1 cellular context compared by ENCODE assay signal in genomic region chr1:26279598-26280332, GRCh38.
TF ChIP-seq lines count a peak whose summit lies in the region.

Gene SH3BGRL3, plus strand, starts transcription at chr1:26280086. Its CDS starts 70 bp downstream, at chr1:26280156.

TF ChIP-seq in HepG2, 621 proteins besides CTCF, POLR2A, EP300 and RAD21 (continued from another document and continues in another):
- TF ChIP-seq ZBTB34 (CRISPR knock-in tag; IDR thresholded peaks at IDR 0.05) = peak; percentile 19; the same call in 1 of the 2 replicates
- no peak for TF ChIP-seq ZNF335 (CRISPR knock-in tag; IDR thresholded peaks at IDR 0.05)
- TF ChIP-seq ZNF747 (CRISPR knock-in tag; IDR thresholded peaks at IDR 0.05; ENCODE audit: borderline replicate concordance) = peak; percentile 35; the same call in 1 of the 2 replicates
- TF ChIP-seq ZNF878 (CRISPR knock-in tag; IDR thresholded peaks at IDR 0.05) = no peak
- no peak; the same call in 1 of the 2 replicates for TF ChIP-seq FOXA3 (CRISPR knock-in tag; IDR thresholded peaks at IDR 0.05)
- TF ChIP-seq HOXA9 (CRISPR knock-in tag; IDR thresholded peaks at IDR 0.05; ENCODE audit: borderline replicate concordance) = 0 out of 2 replicates have a peak, but pooled peaks have one; percentile 24
- no peak for TF ChIP-seq ZFAT (CRISPR knock-in tag; conservative IDR thresholded peaks at IDR 0.05)
- TF ChIP-seq, protein P1, sequence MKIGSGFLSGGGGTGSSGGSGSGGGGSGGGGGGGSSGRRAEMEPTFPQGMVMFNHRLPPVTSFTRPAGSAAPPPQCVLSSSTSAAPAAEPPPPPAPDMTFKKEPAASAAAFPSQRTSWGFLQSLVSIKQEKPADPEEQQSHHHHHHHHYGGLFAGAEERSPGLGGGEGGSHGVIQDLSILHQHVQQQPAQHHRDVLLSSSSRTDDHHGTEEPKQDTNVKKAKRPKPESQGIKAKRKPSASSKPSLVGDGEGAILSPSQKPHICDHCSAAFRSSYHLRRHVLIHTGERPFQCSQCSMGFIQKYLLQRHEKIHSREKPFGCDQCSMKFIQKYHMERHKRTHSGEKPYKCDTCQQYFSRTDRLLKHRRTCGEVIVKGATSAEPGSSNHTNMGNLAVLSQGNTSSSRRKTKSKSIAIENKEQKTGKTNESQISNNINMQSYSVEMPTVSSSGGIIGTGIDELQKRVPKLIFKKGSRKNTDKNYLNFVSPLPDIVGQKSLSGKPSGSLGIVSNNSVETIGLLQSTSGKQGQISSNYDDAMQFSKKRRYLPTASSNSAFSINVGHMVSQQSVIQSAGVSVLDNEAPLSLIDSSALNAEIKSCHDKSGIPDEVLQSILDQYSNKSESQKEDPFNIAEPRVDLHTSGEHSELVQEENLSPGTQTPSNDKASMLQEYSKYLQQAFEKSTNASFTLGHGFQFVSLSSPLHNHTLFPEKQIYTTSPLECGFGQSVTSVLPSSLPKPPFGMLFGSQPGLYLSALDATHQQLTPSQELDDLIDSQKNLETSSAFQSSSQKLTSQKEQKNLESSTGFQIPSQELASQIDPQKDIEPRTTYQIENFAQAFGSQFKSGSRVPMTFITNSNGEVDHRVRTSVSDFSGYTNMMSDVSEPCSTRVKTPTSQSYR (CRISPR knock-in tag; IDR thresholded peaks at IDR 0.05; ENCODE audit: borderline replicate concordance) = peak; percentile 63; the same call in 1 of the 2 replicates
- peak; percentile 69; the same call in 1 of the 2 replicates for TF ChIP-seq ZNF646 (CRISPR knock-in tag; IDR thresholded peaks at IDR 0.05)
- TF ChIP-seq ZNF430 (CRISPR knock-in tag; IDR thresholded peaks at IDR 0.05) = peak; percentile 64; the same call in 1 of the 2 replicates
- no peak for TF ChIP-seq HNRNPH1 (optimal IDR thresholded peaks at IDR 0.05; ENCODE audit: low read depth, low read length)
- TF ChIP-seq, protein P2, sequence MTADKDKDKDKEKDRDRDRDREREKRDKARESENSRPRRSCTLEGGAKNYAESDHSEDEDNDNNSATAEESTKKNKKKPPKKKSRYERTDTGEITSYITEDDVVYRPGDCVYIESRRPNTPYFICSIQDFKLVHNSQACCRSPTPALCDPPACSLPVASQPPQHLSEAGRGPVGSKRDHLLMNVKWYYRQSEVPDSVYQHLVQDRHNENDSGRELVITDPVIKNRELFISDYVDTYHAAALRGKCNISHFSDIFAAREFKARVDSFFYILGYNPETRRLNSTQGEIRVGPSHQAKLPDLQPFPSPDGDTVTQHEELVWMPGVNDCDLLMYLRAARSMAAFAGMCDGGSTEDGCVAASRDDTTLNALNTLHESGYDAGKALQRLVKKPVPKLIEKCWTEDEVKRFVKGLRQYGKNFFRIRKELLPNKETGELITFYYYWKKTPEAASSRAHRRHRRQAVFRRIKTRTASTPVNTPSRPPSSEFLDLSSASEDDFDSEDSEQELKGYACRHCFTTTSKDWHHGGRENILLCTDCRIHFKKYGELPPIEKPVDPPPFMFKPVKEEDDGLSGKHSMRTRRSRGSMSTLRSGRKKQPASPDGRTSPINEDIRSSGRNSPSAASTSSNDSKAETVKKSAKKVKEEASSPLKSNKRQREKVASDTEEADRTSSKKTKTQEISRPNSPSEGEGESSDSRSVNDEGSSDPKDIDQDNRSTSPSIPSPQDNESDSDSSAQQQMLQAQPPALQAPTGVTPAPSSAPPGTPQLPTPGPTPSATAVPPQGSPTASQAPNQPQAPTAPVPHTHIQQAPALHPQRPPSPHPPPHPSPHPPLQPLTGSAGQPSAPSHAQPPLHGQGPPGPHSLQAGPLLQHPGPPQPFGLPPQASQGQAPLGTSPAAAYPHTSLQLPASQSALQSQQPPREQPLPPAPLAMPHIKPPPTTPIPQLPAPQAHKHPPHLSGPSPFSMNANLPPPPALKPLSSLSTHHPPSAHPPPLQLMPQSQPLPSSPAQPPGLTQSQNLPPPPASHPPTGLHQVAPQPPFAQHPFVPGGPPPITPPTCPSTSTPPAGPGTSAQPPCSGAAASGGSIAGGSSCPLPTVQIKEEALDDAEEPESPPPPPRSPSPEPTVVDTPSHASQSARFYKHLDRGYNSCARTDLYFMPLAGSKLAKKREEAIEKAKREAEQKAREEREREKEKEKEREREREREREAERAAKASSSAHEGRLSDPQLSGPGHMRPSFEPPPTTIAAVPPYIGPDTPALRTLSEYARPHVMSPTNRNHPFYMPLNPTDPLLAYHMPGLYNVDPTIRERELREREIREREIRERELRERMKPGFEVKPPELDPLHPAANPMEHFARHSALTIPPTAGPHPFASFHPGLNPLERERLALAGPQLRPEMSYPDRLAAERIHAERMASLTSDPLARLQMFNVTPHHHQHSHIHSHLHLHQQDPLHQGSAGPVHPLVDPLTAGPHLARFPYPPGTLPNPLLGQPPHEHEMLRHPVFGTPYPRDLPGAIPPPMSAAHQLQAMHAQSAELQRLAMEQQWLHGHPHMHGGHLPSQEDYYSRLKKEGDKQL (CRISPR knock-in tag; IDR thresholded peaks at IDR 0.05; ENCODE audit: low read depth) = no peak
- TF ChIP-seq, protein P3, sequence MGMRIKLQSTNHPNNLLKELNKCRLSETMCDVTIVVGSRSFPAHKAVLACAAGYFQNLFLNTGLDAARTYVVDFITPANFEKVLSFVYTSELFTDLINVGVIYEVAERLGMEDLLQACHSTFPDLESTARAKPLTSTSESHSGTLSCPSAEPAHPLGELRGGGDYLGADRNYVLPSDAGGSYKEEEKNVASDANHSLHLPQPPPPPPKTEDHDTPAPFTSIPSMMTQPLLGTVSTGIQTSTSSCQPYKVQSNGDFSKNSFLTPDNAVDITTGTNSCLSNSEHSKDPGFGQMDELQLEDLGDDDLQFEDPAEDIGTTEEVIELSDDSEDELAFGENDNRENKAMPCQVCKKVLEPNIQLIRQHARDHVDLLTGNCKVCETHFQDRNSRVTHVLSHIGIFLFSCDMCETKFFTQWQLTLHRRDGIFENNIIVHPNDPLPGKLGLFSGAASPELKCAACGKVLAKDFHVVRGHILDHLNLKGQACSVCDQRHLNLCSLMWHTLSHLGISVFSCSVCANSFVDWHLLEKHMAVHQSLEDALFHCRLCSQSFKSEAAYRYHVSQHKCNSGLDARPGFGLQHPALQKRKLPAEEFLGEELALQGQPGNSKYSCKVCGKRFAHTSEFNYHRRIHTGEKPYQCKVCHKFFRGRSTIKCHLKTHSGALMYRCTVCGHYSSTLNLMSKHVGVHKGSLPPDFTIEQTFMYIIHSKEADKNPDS (CRISPR knock-in tag; IDR thresholded peaks at IDR 0.05) = no peak
- TF ChIP-seq SP140L (CRISPR knock-in tag; IDR thresholded peaks at IDR 0.05; ENCODE audit: borderline replicate concordance) = no peak
- no peak for TF ChIP-seq GTF2F1 (IDR thresholded peaks at IDR 0.05; ENCODE audit: low read length)
- no peak for TF ChIP-seq ZNF251 (CRISPR knock-in tag; IDR thresholded peaks at IDR 0.05)
- TF ChIP-seq PRMT3 (CRISPR knock-in tag; IDR thresholded peaks at IDR 0.05; ENCODE audit: borderline replicate concordance, low read depth) = no peak
- TF ChIP-seq KDM6A (CRISPR knock-in tag; IDR thresholded peaks at IDR 0.05; ENCODE audit: low read depth) = no peak
- TF ChIP-seq ZNF780A (CRISPR knock-in tag; IDR thresholded peaks at IDR 0.05) = no peak
- peak; percentile 70; the same call in 1 of the 2 replicates for TF ChIP-seq EEA1 (CRISPR knock-in tag; IDR thresholded peaks at IDR 0.05; ENCODE audit: borderline replicate concordance)
- TF ChIP-seq CREB1 (IDR thresholded peaks at IDR 0.05) = peak; percentile 24; the same call in 1 of the 2 replicates
- TF ChIP-seq CREB1 (CRISPR knock-in tag; IDR thresholded peaks at IDR 0.05) = peak; percentile 59
- no peak for TF ChIP-seq MED13 (CRISPR knock-in tag; IDR thresholded peaks at IDR 0.05)
- peak; percentile 70 for TF ChIP-seq ZFX (CRISPR knock-in tag; IDR thresholded peaks at IDR 0.05; ENCODE audit: low read depth)
- TF ChIP-seq, protein P4, sequence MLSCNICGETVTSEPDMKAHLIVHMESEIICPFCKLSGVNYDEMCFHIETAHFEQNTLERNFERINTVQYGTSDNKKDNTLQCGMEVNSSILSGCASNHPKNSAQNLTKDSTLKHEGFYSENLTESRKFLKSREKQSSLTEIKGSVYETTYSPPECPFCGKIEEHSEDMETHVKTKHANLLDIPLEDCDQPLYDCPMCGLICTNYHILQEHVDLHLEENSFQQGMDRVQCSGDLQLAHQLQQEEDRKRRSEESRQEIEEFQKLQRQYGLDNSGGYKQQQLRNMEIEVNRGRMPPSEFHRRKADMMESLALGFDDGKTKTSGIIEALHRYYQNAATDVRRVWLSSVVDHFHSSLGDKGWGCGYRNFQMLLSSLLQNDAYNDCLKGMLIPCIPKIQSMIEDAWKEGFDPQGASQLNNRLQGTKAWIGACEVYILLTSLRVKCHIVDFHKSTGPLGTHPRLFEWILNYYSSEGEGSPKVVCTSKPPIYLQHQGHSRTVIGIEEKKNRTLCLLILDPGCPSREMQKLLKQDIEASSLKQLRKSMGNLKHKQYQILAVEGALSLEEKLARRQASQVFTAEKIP (CRISPR knock-in tag; IDR thresholded peaks at IDR 0.05; ENCODE audit: borderline replicate concordance) = no peak
- TF ChIP-seq, protein P5, sequence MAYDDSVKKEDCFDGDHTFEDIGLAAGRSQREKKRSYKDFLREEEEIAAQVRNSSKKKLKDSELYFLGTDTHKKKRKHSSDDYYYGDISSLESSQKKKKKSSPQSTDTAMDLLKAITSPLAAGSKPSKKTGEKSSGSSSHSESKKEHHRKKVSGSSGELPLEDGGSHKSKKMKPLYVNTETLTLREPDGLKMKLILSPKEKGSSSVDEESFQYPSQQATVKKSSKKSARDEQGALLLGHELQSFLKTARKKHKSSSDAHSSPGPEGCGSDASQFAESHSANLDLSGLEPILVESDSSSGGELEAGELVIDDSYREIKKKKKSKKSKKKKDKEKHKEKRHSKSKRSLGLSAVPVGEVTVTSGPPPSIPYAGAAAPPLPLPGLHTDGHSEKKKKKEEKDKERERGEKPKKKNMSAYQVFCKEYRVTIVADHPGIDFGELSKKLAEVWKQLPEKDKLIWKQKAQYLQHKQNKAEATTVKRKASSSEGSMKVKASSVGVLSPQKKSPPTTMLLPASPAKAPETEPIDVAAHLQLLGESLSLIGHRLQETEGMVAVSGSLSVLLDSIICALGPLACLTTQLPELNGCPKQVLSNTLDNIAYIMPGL (CRISPR knock-in tag; IDR thresholded peaks at IDR 0.05; ENCODE audit: borderline replicate concordance in 1 of 2, low read depth in 1 of 2) = peak; percentile 59 to 75; a peak in 3 of 4 replicates
- TF ChIP-seq HIC2 (CRISPR knock-in tag; IDR thresholded peaks at IDR 0.05; ENCODE audit: low read depth) = no peak
- TF ChIP-seq ZNF713 (CRISPR knock-in tag; IDR thresholded peaks at IDR 0.05) = no peak
- peak; percentile 77; the same call in 1 of the 2 replicates for TF ChIP-seq ZNF343 (CRISPR knock-in tag; IDR thresholded peaks at IDR 0.05)
- no peak for TF ChIP-seq SIN3B (IDR thresholded peaks at IDR 0.05; ENCODE audit: low read length)
- TF ChIP-seq ZNF816 (CRISPR knock-in tag; IDR thresholded peaks at IDR 0.05; ENCODE audit: borderline replicate concordance) = peak; percentile 43; the same call in 1 of the 2 replicates
- no peak for TF ChIP-seq ZBTB42 (CRISPR knock-in tag; IDR thresholded peaks at IDR 0.05)
